24 cellular contexts compared by ENCODE assay signal in genomic region chr12:18429366-18429765, GRCh38.
"Had no signal": no experiment of that assay in that cellular context is flagged by ENCODE, and none has a peak within 500 bp of the region (broad histone marks: within the 10 kb centered on the region; RNA-seq: fewer than 3 reads in every experiment).

No MANE protein-coding gene starts in this region.

- H3K27me3 Mint-ChIP-seq: activated CD4-positive, alpha-beta memory T cell treated with anti-CD3 and anti-CD28 coated beads for 36 hours; activated CD4-positive, alpha-beta T cell treated with anti-CD3 and anti-CD28 coated beads, Interleukin-2, amount 10 ng/mL, durations not matched to agents 7 days and 5 days; activated naive CD8-positive, alpha-beta T cell treated with anti-CD3 and anti-CD28 coated beads, Interleukin-2, amount 50 U/mL, for 24 hours had no signal

- H3K4me1 Mint-ChIP-seq: activated CD4-positive, alpha-beta T cell treated with anti-CD3 and anti-CD28 coated beads, Interleukin-2, amount 10 ng/mL, durations not matched to agents 7 days and 5 days; activated naive CD8-positive, alpha-beta T cell treated with anti-CD3 and anti-CD28 coated beads, Interleukin-2, amount 50 U/mL, for 24 hours had no signal

- ATAC-seq: activated naive CD4-positive, alpha-beta T cell treated with anti-CD3 and anti-CD28 coated beads, Interleukin-2, amount 50 U/mL, for 72 hours; activated naive CD8-positive, alpha-beta T cell treated with anti-CD3 and anti-CD28 coated beads, Interleukin-2, amount 50 U/mL, for 24 hours; activated T-cell treated with anti-CD3 and anti-CD28 coated beads, Interleukin-2, amount 50 U/mL, for 4 hours; PC-3 had no signal

- H3K36me3 Mint-ChIP-seq: activated CD4-positive, alpha-beta memory T cell treated with anti-CD3 and anti-CD28 coated beads for 36 hours; activated naive CD4-positive, alpha-beta T cell treated with anti-CD3 and anti-CD28 coated beads, Interleukin-2, amount 50 U/mL, for 72 hours; brain had no signal

- H3K27ac Mint-ChIP-seq: activated CD4-positive, alpha-beta memory T cell treated with anti-CD3 and anti-CD28 coated beads for 36 hours; activated CD4-positive, alpha-beta T cell treated with anti-CD3 and anti-CD28 coated beads, Interleukin-2, amount 10 ng/mL, durations not matched to agents 7 days and 5 days; activated naive CD4-positive, alpha-beta T cell treated with anti-CD3 and anti-CD28 coated beads, Interleukin-2, amount 50 U/mL, for 72 hours; activated naive CD8-positive, alpha-beta T cell treated with anti-CD3 and anti-CD28 coated beads, Interleukin-2, amount 50 U/mL, for 24 hours; brain had no signal

- H3K4me3 ChIP-seq: SK-N-MC had no signal

- H3K4me3 Mint-ChIP-seq: activated CD4-positive, alpha-beta memory T cell treated with anti-CD3 and anti-CD28 coated beads for 36 hours; activated CD4-positive, alpha-beta T cell treated with anti-CD3 and anti-CD28 coated beads, Interleukin-2, amount 10 ng/mL, durations not matched to agents 7 days and 5 days; activated naive CD8-positive, alpha-beta T cell treated with anti-CD3 and anti-CD28 coated beads, Interleukin-2, amount 50 U/mL, for 24 hours; activated T-cell treated with anti-CD3 and anti-CD28 coated beads, Interleukin-2, amount 50 U/mL, for 4 hours; brain had no signal

- DNase-seq: activated CD4-positive, alpha-beta memory T cell treated with anti-CD3 and anti-CD28 coated beads for 36 hours; activated CD4-positive, alpha-beta T cell treated with anti-CD3 and anti-CD28 coated beads, Interleukin-2, amount 10 ng/mL, durations not matched to agents 7 days and 5 days; activated CD4-positive, CD25-positive, alpha-beta regulatory T cell; activated CD8-positive, alpha-beta memory T cell treated with anti-CD3 and anti-CD28 coated beads for 24 hours; activated effector memory CD4-positive, alpha-beta T cell treated with anti-CD3 and anti-CD28 coated beads, Interleukin-2, amount 50 U/mL, for 16 hours; activated naive CD4-positive, alpha-beta T cell treated with Interleukin-2 at 50 U/mL for 16 hours; activated naive CD8-positive, alpha-beta T cell treated with anti-CD3 and anti-CD28 coated beads, Interleukin-2, amount 50 U/mL, for 24 hours; activated T-cell treated with anti-CD3 and anti-CD28 coated beads, Interleukin-2, amount 50 U/mL, for 4 hours; amygdala; caudate nucleus; Karpas-422; MM.1S; NCI-H1105; NCI-H1436; NCI-H1694 treated with DMSO at 0.1 percent for 48 hours; NCI-H2029 treated with DMSO at 0.1 percent for 48 hours; NCI-H524; PC-3; SIG-M5; T-helper 1 cell had no signal

- H3K27ac ChIP-seq: SK-N-MC, VCaP had no signal
